1 cellular context compared by ENCODE assay signal in the genomic region with DNA sequence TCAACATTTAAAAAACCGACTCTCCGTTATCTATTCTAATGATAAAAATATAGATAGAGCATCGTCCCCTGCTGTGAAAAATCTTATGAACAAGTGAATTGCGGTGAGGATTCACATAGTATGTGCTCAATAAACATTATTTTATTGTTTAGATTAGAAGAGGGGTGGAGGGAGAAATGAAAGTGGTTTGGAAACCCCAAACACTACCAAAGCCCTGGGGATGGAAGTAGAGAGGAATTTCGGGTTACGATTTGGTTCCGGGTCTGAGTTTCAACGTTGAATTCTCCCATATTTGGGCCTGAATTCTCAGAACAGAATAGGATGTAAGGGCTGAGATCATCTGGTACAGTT.
TF ChIP-seq lines count a peak whose summit lies in the region.

No MANE protein-coding gene starts in this region.

TF ChIP-seq in GM23338, 12 proteins besides CTCF, POLR2A, EP300 and RAD21 (continued from another document):
- no peak for TF ChIP-seq ETS1 (IDR thresholded peaks at IDR 0.05)
- no peak for TF ChIP-seq ZNF114 (CRISPR knock-in tag; IDR thresholded peaks at IDR 0.05)
- TF ChIP-seq ZNF462 (CRISPR knock-in tag; IDR thresholded peaks at IDR 0.05), result no peak
- TF ChIP-seq EZH2phosphoT487 (IDR thresholded peaks at IDR 0.05; ENCODE audit: unreplicated experiment), result no peak
